ENCODE assay signal across 1 cellular context in the genomic region with DNA sequence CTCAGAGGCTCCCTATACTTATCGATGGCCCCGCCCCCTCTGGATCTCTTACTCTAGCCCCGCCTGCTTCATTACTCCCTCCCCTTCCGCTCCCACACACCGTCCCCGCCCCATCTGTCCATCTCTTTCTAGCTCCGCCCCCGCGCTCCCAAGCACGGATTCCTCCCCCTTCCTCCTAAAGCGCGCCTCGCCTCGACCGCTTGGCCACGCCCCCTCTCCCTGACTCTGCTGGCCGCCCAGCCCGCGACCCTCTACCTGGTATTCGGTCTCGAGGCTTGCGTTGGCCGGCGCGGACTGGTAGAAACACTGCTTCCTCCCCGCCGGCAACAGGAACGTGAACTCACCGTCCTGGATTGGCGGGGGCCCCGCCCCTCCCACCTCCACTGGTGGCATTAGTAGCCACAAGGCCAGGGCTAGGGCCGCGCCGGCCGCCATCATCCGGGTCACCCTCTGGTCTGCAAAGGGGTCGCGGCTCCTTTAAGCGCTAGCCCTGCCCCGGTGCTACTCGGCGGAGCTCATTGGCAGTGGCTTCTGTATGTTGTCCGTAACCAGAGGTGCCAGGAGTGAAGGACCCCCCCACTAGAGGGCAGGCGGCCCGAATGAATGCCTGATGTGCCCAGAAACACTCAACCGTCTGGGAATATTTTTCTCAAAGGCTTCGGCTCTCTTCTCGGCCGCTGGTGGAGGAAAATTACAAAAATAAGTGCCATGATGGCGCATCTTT.
A peak's percentile ranks its signal among the peaks of the same experiment; 100 is the strongest.
TF ChIP-seq lines count a peak whose summit lies in the region.

Gene TMED1, minus strand, starts transcription at position 459 of the 724 bp plus-strand sequence. Its CDS starts 21 bp downstream, at position 438.

TF ChIP-seq in HEK293, 187 proteins besides CTCF, POLR2A, EP300 and RAD21 (continued from another document and continues in another):
- TF ChIP-seq PRDM10 (tag by site-specific recombination; IDR thresholded peaks at IDR 0.05): peak; percentile 21; the same call in 1 of the 2 replicates
- 0 out of 2 replicates have a peak, but pooled peaks have one; percentile 12 for TF ChIP-seq ZNF701 (tag by site-specific recombination; IDR thresholded peaks at IDR 0.05)
- TF ChIP-seq ZNF391 (tag by site-specific recombination; IDR thresholded peaks at IDR 0.05; ENCODE audit: borderline replicate concordance, low read depth): 0 out of 2 replicates have a peak, but pooled peaks have one; percentile 47
- TF ChIP-seq ZNF561 (tag by site-specific recombination; IDR thresholded peaks at IDR 0.05; ENCODE audit: borderline replicate concordance): no peak; the same call in 1 of the 2 replicates
- peak; percentile 88 for TF ChIP-seq ZNF501 (tag by site-specific recombination; IDR thresholded peaks at IDR 0.05)
- TF ChIP-seq, protein P1, sequence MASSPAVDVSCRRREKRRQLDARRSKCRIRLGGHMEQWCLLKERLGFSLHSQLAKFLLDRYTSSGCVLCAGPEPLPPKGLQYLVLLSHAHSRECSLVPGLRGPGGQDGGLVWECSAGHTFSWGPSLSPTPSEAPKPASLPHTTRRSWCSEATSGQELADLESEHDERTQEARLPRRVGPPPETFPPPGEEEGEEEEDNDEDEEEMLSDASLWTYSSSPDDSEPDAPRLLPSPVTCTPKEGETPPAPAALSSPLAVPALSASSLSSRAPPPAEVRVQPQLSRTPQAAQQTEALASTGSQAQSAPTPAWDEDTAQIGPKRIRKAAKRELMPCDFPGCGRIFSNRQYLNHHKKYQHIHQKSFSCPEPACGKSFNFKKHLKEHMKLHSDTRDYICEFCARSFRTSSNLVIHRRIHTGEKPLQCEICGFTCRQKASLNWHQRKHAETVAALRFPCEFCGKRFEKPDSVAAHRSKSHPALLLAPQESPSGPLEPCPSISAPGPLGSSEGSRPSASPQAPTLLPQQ (tag by site-specific recombination; IDR thresholded peaks at IDR 0.05): peak; percentile 81
- no peak for TF ChIP-seq ZNF548 (tag by site-specific recombination; IDR thresholded peaks at IDR 0.05)
- TF ChIP-seq PRDM2 (tag by site-specific recombination; IDR thresholded peaks at IDR 0.05; ENCODE audit: borderline replicate concordance): no peak
- TF ChIP-seq ZFHX2 (tag by site-specific recombination; conservative IDR thresholded peaks at IDR 0.05): peak; percentile 90
- no peak for TF ChIP-seq ZFP37 (tag by site-specific recombination; IDR thresholded peaks at IDR 0.05)
- TF ChIP-seq OSR2 (tag by site-specific recombination; IDR thresholded peaks at IDR 0.05): peak; percentile 42; the same call in 1 of the 2 replicates
- TF ChIP-seq, protein P2, sequence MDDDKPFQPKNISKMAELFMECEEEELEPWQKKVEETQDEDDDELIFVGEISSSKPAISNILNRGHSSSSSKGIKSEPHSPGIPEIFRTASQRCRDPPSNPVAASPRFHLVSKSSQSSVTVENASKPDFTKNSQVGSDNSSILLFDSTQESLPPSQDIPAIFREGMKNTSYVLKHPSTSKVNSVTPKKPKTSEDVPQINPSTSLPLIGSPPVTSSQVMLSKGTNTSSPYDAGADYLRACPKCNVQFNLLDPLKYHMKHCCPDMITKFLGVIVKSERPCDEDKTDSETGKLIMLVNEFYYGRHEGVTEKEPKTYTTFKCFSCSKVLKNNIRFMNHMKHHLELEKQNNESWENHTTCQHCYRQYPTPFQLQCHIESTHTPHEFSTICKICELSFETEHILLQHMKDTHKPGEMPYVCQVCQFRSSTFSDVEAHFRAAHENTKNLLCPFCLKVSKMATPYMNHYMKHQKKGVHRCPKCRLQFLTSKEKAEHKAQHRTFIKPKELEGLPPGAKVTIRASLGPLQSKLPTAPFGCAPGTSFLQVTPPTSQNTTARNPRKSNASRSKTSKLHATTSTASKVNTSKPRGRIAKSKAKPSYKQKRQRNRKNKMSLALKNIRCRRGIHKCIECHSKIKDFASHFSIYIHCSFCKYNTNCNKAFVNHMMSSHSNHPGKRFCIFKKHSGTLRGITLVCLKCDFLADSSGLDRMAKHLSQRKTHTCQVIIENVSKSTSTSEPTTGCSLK (tag by site-specific recombination; IDR thresholded peaks at IDR 0.05): no peak
- TF ChIP-seq ZNF510 (tag by site-specific recombination; IDR thresholded peaks at IDR 0.05; ENCODE audit: insufficient replicate concordance): no peak
- TF ChIP-seq ZNF354C (tag by site-specific recombination; IDR thresholded peaks at IDR 0.05; ENCODE audit: borderline replicate concordance, low read depth): no peak
- peak; percentile 99 for TF ChIP-seq SP2 (tag by site-specific recombination; IDR thresholded peaks at IDR 0.05)
- TF ChIP-seq ZNF513 (tag by site-specific recombination; IDR thresholded peaks at IDR 0.05): no peak
- TF ChIP-seq ZFP69B (tag by site-specific recombination; IDR thresholded peaks at IDR 0.05): peak; percentile 73
- TF ChIP-seq ZNF660 (tag by site-specific recombination; IDR thresholded peaks at IDR 0.05): peak; percentile 88; the same call in 1 of the 2 replicates
- TF ChIP-seq YY2 (tag by site-specific recombination; IDR thresholded peaks at IDR 0.05): peak; percentile 77; the same call in 1 of the 2 replicates
- 0 out of 2 replicates have a peak, but pooled peaks have one; percentile 16 for TF ChIP-seq BCL11B (tag by site-specific recombination; IDR thresholded peaks at IDR 0.05; ENCODE audit: low read depth)
- TF ChIP-seq ZNF837 (tag by site-specific recombination; IDR thresholded peaks at IDR 0.05): no peak
- no peak for TF ChIP-seq SCRT1 (tag by site-specific recombination; IDR thresholded peaks at IDR 0.05; ENCODE audit: borderline replicate concordance)
- TF ChIP-seq ZNF404 (tag by site-specific recombination; IDR thresholded peaks at IDR 0.05): no peak
- peak; percentile 79 for TF ChIP-seq YY1 (tag by site-specific recombination; IDR thresholded peaks at IDR 0.05)
- TF ChIP-seq KLF10 (tag by site-specific recombination; IDR thresholded peaks at IDR 0.05): peak; percentile 47; the same call in 1 of the 2 replicates
- peak; percentile 99 for TF ChIP-seq KLF9 (tag by site-specific recombination; IDR thresholded peaks at IDR 0.05; ENCODE audit: low read depth)
- TF ChIP-seq ZBTB21 (tag by site-specific recombination; IDR thresholded peaks at IDR 0.05): peak; percentile 5; the same call in 1 of the 2 replicates
- TF ChIP-seq SP7 (tag by site-specific recombination; IDR thresholded peaks at IDR 0.05): peak; percentile 65
- TF ChIP-seq, protein P3, sequence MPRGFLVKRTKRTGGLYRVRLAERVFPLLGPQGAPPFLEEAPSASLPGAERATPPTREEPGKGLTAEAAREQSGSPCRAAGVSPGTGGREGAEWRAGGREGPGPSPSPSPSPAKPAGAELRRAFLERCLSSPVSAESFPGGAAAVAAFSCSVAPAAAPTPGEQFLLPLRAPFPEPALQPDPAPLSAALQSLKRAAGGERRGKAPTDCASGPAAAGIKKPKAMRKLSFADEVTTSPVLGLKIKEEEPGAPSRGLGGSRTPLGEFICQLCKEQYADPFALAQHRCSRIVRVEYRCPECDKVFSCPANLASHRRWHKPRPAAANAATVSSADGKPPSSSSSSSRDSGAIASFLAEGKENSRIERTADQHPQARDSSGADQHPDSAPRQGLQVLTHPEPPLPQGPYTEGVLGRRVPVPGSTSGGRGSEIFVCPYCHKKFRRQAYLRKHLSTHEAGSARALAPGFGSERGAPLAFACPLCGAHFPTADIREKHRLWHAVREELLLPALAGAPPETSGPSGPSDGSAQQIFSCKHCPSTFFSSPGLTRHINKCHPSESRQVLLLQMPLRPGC (tag by site-specific recombination; IDR thresholded peaks at IDR 0.05): peak; percentile 98
- TF ChIP-seq ZNF843 (tag by site-specific recombination; IDR thresholded peaks at IDR 0.05): peak; percentile 55; the same call in 1 of the 2 replicates
- TF ChIP-seq ZNF2 (tag by site-specific recombination; IDR thresholded peaks at IDR 0.05): peak; percentile 50; the same call in 1 of the 2 replicates
- peak; percentile 59 for TF ChIP-seq ZBTB7A (tag by site-specific recombination; IDR thresholded peaks at IDR 0.05; ENCODE audit: low read depth)
- TF ChIP-seq ZXDB (tag by site-specific recombination; IDR thresholded peaks at IDR 0.05): peak; percentile 96
- TF ChIP-seq ZNF626 (tag by site-specific recombination; IDR thresholded peaks at IDR 0.05): no peak
- TF ChIP-seq ZBTB44 (tag by site-specific recombination; IDR thresholded peaks at IDR 0.05): 0 out of 2 replicates have a peak, but pooled peaks have one; percentile 55
